In the genomic region with DNA sequence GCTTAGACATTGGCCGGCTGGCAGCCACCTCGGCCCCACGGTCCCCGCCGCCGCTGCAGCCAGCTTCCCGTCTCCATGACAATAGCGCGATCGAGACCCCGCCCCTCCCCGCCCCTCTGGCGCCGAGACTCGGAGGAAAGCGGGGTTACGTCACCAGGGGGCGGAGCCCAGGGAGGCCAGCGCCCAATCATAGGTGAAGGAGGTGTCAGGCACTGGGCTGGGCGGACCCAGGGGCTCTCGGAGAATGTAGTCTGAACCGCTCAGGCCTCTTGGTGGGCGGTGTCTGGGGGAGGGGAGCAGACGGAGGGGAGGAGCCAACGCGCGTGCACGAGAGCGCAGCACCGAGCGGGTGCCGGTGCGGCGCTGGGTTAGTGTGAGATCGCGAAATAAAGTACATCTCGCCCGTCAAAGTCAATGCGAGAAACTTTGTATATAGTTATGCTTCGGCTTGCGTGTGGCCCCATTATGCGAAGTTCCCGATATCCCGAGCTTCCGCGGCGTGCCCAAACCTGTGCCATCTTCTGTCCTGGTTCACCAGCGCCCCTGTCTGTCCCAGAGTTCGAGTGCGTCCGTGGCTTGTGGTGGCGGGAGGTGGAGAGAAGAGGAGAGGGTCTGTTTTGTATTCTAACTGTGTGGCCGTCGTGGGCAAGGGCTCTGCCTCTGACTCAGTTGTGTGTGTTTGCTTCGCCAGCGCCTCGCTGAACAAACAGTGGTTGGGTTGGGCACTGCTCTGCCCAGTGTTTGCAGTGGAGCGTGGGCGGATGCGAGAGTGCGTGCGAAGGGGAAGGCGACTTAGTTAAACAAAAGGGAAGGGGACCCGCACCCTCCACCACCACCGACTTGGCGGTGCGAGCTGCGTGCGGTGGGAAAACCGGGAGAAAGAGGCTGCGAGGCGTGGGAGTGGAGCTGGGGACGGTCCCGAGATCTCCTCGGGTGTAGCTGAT, we compare ENCODE assay signal across 8 cellular contexts. TPM values are rescaled to one million over a fixed set of nuclear protein-coding genes. Genes with fewer than 3 reads are reported as not detected.
A peak's percentile ranks its signal among the peaks of the same experiment; 100 is the strongest.
DNase-seq lines count a peak whose midpoint lies in the region; ATAC-seq and TF ChIP-seq lines count a peak whose summit lies in the region.

No MANE protein-coding gene starts in this region.

- ATAC-seq in GM19328 (IDR thresholded peaks at IDR 0.05; ENCODE audit: unreplicated experiment): peak; percentile 95
- ATAC-seq in HG03469 (IDR thresholded peaks at IDR 0.05; ENCODE audit: unreplicated experiment): peak; percentile 95
- peak; percentile 91 for ATAC-seq in lung (ENCODE audit: insufficient read depth, low FRiP score)

- H3K4me1 ChIP-seq in BLaER1 (peaks cover 32% of the 10 kb centered on the region), duodenal mucosa (ENCODE audit: control insufficient read depth in 1 of 2, insufficient read depth in 2 of 2, low read length in 2 of 2) (peaks cover 13 to 15% of the 10 kb centered on the region in 2 donors), lung (ENCODE audit: control insufficient read depth in 2 of 2, insufficient read depth in 2 of 2, low read length in 2 of 2) (peaks cover 0 to 3% of the 10 kb centered on the region in 2 donors)

- DNase-seq in NCI-H526 (lab: John Stamatoyannopoulos, UW) (peak; percentile 92 to 96), lung (ENCODE audit: low spot score) (peak; percentile 99)
- peak; percentile 75 to 94 for DNase-seq in activated CD4-positive, alpha-beta T cell treated with anti-CD3 and anti-CD28 coated beads, Interleukin-2, amount 50 U/mL, for 24 hours (ENCODE audit: low read depth in 1 of 2, low spot score in 1 of 2)
- DNase-seq in stimulated activated CD4-positive, alpha-beta T cell treated with anti-CD3 and anti-CD28 coated beads, TNF-alpha, amount 100 ng/mL, for 1 hour (ENCODE audit: low read depth in 3 of 3, low spot score in 1 of 3): peak; percentile 71 to 93 (median 76)

- H3K27me3 ChIP-seq in BLaER1: peaks cover 79% of the 10 kb centered on the region
- H3K27me3 ChIP-seq in duodenal mucosa (ENCODE audit: control insufficient read depth in 1 of 2, insufficient read depth in 2 of 2, low read length in 2 of 2): peaks cover 58 to 64% of the 10 kb centered on the region in 2 donors
- no peaks in the 10 kb centered on the region for H3K27me3 ChIP-seq in lung (ENCODE audit: control insufficient read depth, insufficient read depth)

- H3K27ac ChIP-seq in BLaER1: peak overlapping the region; percentile 93; the same call in 1 of the 2 replicates
- no peak overlapping the region for H3K27ac ChIP-seq in duodenal mucosa (ENCODE audit: low read depth, low read length)
- peak overlapping the region; percentile 82 to 90 for H3K27ac ChIP-seq in lung (ENCODE audit: low read depth in 1 of 2, low read length in 1 of 2)

- TF ChIP-seq CTCF in lung (IDR thresholded peaks at IDR 0.05; ENCODE audit: control extremely low read depth, extremely low read depth): no peak

- H3K9ac ChIP-seq in BLaER1 (peak overlapping the region; percentile 86), duodenal mucosa (ENCODE audit: low read depth in 1 of 2, low read length in 2 of 2) (no peak overlapping the region)

- H3K4me3 ChIP-seq in BLaER1 (peak overlapping the region; percentile 86), duodenal mucosa (ENCODE audit: low read depth in 1 of 2, low read length in 2 of 2) (peak overlapping the region; percentile 53 to 78), lung (peak overlapping the region; percentile 69)

- H3K36me3 ChIP-seq in BLaER1: no peaks in the 10 kb centered on the region
- no peaks in the 10 kb centered on the region for H3K36me3 ChIP-seq in duodenal mucosa (ENCODE audit: control insufficient read depth in 1 of 2, insufficient read depth in 2 of 2, low read length in 2 of 2)
- H3K36me3 ChIP-seq in lung (ENCODE audit: control insufficient read depth in 2 of 2, insufficient read depth in 2 of 2, low read length in 2 of 2): no peaks in the 10 kb centered on the region

- peaks cover 15% of the 10 kb centered on the region for H3K9me3 ChIP-seq in BLaER1
- H3K9me3 ChIP-seq in duodenal mucosa (ENCODE audit: control insufficient read depth in 1 of 2, low read length in 2 of 2): no peaks in the 10 kb centered on the region
- peaks cover 0 to 3% of the 10 kb centered on the region in 2 donors for H3K9me3 ChIP-seq in lung (ENCODE audit: control insufficient read depth in 2 of 2, insufficient read depth in 1 of 2, low read length in 1 of 2)

- peaks cover 67% of the 10 kb centered on the region for H4K20me1 ChIP-seq in BLaER1

- H3K4me2 ChIP-seq in BLaER1: peak overlapping the region; percentile 100

- WGBS in lung, 2 donors: 1% methylated on average over 73 to 75 of the region's 75 CpGs

RNA-seq across cellular contexts. Expression of a gene that starts 1.3 kb away (rescaled TPM):
- total RNA-seq in lung: 10 to 100 TPM; 29.0 to 30.2 TPM
- polyA plus RNA-seq in lung: 10 to 100 TPM in 1 of 2 donors, 1 to 10 TPM in 1; 5.6 to 22.5 TPM
